Comparison of ENCODE assay signal across 1 cellular context in the genomic region with DNA sequence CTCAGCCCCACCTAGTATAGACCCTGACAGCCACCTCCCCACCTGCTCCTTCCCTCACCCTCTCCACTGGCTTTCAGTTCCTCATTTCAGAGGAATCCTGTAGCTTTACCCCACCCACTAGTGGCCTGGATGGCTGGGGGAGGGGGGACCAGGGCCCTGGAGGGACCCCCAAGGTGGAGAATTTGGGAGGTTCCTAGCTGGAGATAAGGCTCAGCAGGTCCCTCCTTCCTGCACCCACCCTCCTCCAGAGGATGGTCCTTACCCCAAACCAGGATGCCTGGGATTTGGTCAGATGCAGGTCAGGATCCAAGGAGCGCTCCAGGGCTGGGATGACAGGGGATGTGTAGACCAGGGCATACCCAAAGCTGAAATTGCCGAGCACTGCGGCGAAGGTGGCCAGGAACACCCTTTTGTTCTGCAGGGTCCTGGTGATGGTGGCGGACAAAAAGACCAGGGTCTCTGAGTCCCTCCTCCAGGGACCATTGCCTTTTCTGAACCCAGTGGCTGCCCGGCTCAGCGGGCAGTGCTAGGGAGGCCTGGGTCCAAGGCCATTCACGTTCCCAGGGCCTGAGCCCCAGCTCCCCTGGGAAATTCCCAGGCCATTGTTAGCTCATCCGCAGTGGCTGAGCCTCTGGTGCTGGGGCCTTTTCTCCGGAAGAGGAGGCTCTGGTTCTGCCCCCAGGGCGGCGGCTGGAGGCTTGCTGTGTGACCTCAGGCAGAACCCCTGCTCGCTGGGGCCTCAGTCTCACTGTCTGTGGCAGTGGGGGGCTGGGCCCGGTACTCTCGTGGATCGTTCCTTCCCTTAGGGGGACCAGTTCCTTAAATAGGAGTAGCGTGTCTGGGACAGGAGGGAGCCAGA.
A peak's percentile ranks its signal among the peaks of the same experiment; 100 is the strongest.
TF ChIP-seq lines count a peak whose summit lies in the region.

No MANE protein-coding gene starts in this region.

TF ChIP-seq in HepG2, 621 proteins besides CTCF, POLR2A, EP300 and RAD21 (continued from another document):
- TF ChIP-seq, protein P1, sequence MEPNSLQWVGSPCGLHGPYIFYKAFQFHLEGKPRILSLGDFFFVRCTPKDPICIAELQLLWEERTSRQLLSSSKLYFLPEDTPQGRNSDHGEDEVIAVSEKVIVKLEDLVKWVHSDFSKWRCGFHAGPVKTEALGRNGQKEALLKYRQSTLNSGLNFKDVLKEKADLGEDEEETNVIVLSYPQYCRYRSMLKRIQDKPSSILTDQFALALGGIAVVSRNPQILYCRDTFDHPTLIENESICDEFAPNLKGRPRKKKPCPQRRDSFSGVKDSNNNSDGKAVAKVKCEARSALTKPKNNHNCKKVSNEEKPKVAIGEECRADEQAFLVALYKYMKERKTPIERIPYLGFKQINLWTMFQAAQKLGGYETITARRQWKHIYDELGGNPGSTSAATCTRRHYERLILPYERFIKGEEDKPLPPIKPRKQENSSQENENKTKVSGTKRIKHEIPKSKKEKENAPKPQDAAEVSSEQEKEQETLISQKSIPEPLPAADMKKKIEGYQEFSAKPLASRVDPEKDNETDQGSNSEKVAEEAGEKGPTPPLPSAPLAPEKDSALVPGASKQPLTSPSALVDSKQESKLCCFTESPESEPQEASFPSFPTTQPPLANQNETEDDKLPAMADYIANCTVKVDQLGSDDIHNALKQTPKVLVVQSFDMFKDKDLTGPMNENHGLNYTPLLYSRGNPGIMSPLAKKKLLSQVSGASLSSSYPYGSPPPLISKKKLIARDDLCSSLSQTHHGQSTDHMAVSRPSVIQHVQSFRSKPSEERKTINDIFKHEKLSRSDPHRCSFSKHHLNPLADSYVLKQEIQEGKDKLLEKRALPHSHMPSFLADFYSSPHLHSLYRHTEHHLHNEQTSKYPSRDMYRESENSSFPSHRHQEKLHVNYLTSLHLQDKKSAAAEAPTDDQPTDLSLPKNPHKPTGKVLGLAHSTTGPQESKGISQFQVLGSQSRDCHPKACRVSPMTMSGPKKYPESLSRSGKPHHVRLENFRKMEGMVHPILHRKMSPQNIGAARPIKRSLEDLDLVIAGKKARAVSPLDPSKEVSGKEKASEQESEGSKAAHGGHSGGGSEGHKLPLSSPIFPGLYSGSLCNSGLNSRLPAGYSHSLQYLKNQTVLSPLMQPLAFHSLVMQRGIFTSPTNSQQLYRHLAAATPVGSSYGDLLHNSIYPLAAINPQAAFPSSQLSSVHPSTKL (CRISPR knock-in tag; IDR thresholded peaks at IDR 0.05): peak; percentile 24; the same call in 1 of the 2 replicates
- TF ChIP-seq HNF4A (CRISPR knock-in tag; IDR thresholded peaks at IDR 0.05) (peak; percentile 76), ADNP (CRISPR knock-in tag; IDR thresholded peaks at IDR 0.05) (peak; percentile 28; the same call in 1 of the 2 replicates), SALL1 (CRISPR knock-in tag; IDR thresholded peaks at IDR 0.05) (peak; percentile 33; the same call in 1 of the 2 replicates), SOX13 (IDR thresholded peaks at IDR 0.05) (no peak), SOX13 (CRISPR knock-in tag; conservative IDR thresholded peaks at IDR 0.05 in 1 of 2, IDR thresholded peaks at IDR 0.05 in 1 of 2) (peak in 1 of 2 experiments; percentile 59; a peak in 2 of 4 replicates), CEBPG (CRISPR knock-in tag; IDR thresholded peaks at IDR 0.05) (0 out of 2 replicates have a peak, but pooled peaks have one; percentile 15), ELF4 (CRISPR knock-in tag; IDR thresholded peaks at IDR 0.05; ENCODE audit: borderline replicate concordance) (no peak), SOX6 (IDR thresholded peaks at IDR 0.05) (no peak), SOX6 (CRISPR knock-in tag; IDR thresholded peaks at IDR 0.05) (peak; percentile 56; the same call in 1 of the 2 replicates), ZNF562 (CRISPR knock-in tag; IDR thresholded peaks at IDR 0.05; ENCODE audit: borderline replicate concordance) (no peak), YY1 (IDR thresholded peaks at IDR 0.05; ENCODE audit: insufficient read depth, insufficient replicate concordance, low read depth, low read length) (peak; percentile 11), ELF1 (CRISPR knock-in tag; IDR thresholded peaks at IDR 0.05) (peak; percentile 41; the same call in 1 of the 2 replicates), RCOR2 (CRISPR knock-in tag; IDR thresholded peaks at IDR 0.05) (0 out of 2 replicates have a peak, but pooled peaks have one; percentile 24), ZNF773 (CRISPR knock-in tag; IDR thresholded peaks at IDR 0.05; ENCODE audit: borderline replicate concordance) (no peak), LCORL (IDR thresholded peaks at IDR 0.05) (no peak), LCORL (CRISPR knock-in tag; IDR thresholded peaks at IDR 0.05) (peak; percentile 45; the same call in 1 of the 2 replicates), SAP130 (CRISPR knock-in tag; IDR thresholded peaks at IDR 0.05; ENCODE audit: low read depth) (peak; percentile 50)
- TF ChIP-seq, protein P2, sequence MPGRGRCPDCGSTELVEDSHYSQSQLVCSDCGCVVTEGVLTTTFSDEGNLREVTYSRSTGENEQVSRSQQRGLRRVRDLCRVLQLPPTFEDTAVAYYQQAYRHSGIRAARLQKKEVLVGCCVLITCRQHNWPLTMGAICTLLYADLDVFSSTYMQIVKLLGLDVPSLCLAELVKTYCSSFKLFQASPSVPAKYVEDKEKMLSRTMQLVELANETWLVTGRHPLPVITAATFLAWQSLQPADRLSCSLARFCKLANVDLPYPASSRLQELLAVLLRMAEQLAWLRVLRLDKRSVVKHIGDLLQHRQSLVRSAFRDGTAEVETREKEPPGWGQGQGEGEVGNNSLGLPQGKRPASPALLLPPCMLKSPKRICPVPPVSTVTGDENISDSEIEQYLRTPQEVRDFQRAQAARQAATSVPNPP (CRISPR knock-in tag; IDR thresholded peaks at IDR 0.05): no peak
- TF ChIP-seq, protein P3, sequence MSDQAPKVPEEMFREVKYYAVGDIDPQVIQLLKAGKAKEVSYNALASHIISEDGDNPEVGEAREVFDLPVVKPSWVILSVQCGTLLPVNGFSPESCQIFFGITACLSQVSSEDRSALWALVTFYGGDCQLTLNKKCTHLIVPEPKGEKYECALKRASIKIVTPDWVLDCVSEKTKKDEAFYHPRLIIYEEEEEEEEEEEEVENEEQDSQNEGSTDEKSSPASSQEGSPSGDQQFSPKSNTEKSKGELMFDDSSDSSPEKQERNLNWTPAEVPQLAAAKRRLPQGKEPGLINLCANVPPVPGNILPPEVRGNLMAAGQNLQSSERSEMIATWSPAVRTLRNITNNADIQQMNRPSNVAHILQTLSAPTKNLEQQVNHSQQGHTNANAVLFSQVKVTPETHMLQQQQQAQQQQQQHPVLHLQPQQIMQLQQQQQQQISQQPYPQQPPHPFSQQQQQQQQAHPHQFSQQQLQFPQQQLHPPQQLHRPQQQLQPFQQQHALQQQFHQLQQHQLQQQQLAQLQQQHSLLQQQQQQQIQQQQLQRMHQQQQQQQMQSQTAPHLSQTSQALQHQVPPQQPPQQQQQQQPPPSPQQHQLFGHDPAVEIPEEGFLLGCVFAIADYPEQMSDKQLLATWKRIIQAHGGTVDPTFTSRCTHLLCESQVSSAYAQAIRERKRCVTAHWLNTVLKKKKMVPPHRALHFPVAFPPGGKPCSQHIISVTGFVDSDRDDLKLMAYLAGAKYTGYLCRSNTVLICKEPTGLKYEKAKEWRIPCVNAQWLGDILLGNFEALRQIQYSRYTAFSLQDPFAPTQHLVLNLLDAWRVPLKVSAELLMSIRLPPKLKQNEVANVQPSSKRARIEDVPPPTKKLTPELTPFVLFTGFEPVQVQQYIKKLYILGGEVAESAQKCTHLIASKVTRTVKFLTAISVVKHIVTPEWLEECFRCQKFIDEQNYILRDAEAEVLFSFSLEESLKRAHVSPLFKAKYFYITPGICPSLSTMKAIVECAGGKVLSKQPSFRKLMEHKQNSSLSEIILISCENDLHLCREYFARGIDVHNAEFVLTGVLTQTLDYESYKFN (CRISPR knock-in tag; conservative IDR thresholded peaks at IDR 0.05): peak; percentile 55
- TF ChIP-seq, protein P4, sequence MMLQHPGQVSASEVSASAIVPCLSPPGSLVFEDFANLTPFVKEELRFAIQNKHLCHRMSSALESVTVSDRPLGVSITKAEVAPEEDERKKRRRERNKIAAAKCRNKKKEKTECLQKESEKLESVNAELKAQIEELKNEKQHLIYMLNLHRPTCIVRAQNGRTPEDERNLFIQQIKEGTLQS (CRISPR knock-in tag; IDR thresholded peaks at IDR 0.05): 0 out of 2 replicates have a peak, but pooled peaks have one; percentile 15
